In the genomic region with DNA sequence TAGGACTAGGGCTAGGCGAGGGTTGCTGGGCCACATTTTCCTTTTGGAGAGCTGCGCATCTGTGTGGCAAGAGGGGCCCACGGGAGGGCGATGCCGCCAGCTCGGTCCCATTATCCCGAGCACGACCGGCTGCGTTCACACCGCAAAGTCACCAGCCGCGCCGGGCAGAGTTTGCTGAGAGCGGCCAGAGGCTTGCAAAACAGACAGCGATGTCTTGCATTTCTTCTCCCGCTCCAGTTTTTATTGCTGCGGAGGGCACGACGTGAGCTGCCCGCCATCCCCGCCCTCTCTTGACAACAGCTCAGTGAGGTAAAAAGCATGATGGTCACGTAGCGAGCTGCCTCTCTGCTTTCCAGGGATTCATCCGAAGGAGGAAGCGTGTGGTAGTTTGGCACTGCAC, we compare ENCODE assay signal across 22 cellular contexts.
DNase-seq lines count a peak whose midpoint lies in the region; ATAC-seq, FAIRE-seq and TF ChIP-seq lines count a peak whose summit lies in the region.
"Had no signal": no experiment of that assay in that cellular context is flagged by ENCODE, and none has a peak within 500 bp of the region (broad histone marks: within the 10 kb centered on the region; RNA-seq: fewer than 3 reads in every experiment).

No MANE protein-coding gene starts in this region.

- no peaks in the 10 kb centered on the region for H4K20me1 ChIP-seq in H1 (replicated peaks in 1 of 2; ENCODE audit: control insufficient read depth in 1 of 2, insufficient read depth in 2 of 2, low read length in 2 of 2)

- H3K56ac ChIP-seq in H1 (replicated peaks; ENCODE audit: insufficient read length, low read depth, low read length) (no peak overlapping the region), mesendoderm (ENCODE audit: low read length) (peak overlapping the region; percentile 72)

- H2AK5ac ChIP-seq in H1 (ENCODE audit: low read depth, low read length) (no peak overlapping the region), mesendoderm (ENCODE audit: low read length) (no peak overlapping the region)

- TF ChIP-seq POLR2A in H1 (IDR thresholded peaks at IDR 0.05; ENCODE audit: control extremely low read depth in 1 of 2, low read depth in 2 of 2, low read length in 2 of 2) = no peak

- FAIRE-seq in H1 (lab: Jason Lieb, UNC) = no peak
- FAIRE-seq: G401.6, small intestine had no signal

- CTCF ChIA-PET in H1 (lab: Charles Lee; ENCODE audit: partially characterized antibody) = interaction anchor here (0.6 to 1.5 kb wide), 8 partner anchors 10 to 531 kb away, joined by 3 to 4 read pairs (median 3); no protein-coding TSS in a partner anchor

- H3K27me3 ChIP-seq in cardiac muscle cell = peaks cover 86% of the 10 kb centered on the region
- peaks cover 2 to 26% (median 16%) of the 10 kb centered on the region in 4 experiments; a peak in 6 of 7 replicates for H3K27me3 ChIP-seq in H1 (replicated peaks in 1 of 4; ENCODE audit: control insufficient read depth in 3 of 4, extremely low read depth in 1 of 4, insufficient read depth in 3 of 4, low read length in 3 of 4)
- no peaks in the 10 kb centered on the region for H3K27me3 ChIP-seq in mesendoderm (ENCODE audit: insufficient read depth, low read length, poor library complexity)
- H3K27me3 ChIP-seq in colonic mucosa = peaks cover 63% of the 10 kb centered on the region
- H3K27me3 ChIP-seq: ovary, SJSA1 had no signal

- no peak overlapping the region for H3K23ac ChIP-seq in H1 (ENCODE audit: insufficient read length)
- H3K23ac ChIP-seq in mesendoderm (ENCODE audit: low read length) = no peak overlapping the region

- H4K91ac ChIP-seq in H1 (replicated peaks; ENCODE audit: insufficient read length, low read length) = no peak overlapping the region

- no peak overlapping the region for H3K18ac ChIP-seq in H1 (ENCODE audit: extremely low read depth, low read length)
- H3K18ac ChIP-seq in mesendoderm (ENCODE audit: low read length) = no peak overlapping the region

- H3K9ac ChIP-seq in H1 (replicated peaks in 1 of 4; ENCODE audit: extremely low read depth in 1 of 4, low read depth in 3 of 4, low read length in 3 of 4) (no peak overlapping the region), mesendoderm (ENCODE audit: low read length) (peak overlapping the region; percentile 53), colonic mucosa (ENCODE audit: low read depth in 2 of 2, low read length in 2 of 2) (no peak overlapping the region)
- H3K9ac ChIP-seq: KMS-11 had no signal

- H3K9me3 ChIP-seq in cardiac muscle cell (ENCODE audit: low read depth) = no peaks in the 10 kb centered on the region
- H3K9me3 ChIP-seq in H1 (ENCODE audit: insufficient read depth in 2 of 2, low read depth in 1 of 2, low read length in 1 of 2) = no peaks in the 10 kb centered on the region
- H3K9me3 ChIP-seq in colonic mucosa = no peaks in the 10 kb centered on the region
- H3K9me3 ChIP-seq: ovary, SJSA1, transverse colon had no signal

- TF ChIP-seq CTCF in cardiac muscle cell (IDR thresholded peaks at IDR 0.05; ENCODE audit: low read depth, low read length) = no peak
- TF ChIP-seq CTCF in H1 (IDR thresholded peaks at IDR 0.05; ENCODE audit: control extremely low read depth in 1 of 3, insufficient read depth in 1 of 3, low read depth in 1 of 3, low read length in 3 of 3) = no peak
- no peak for TF ChIP-seq CTCF in colonic mucosa (IDR thresholded peaks at IDR 0.05)

- H4K5ac ChIP-seq in H1 (ENCODE audit: insufficient read length, low read depth, low read length) (no peak overlapping the region), mesendoderm (ENCODE audit: low read length) (no peak overlapping the region)

- H2BK120ac ChIP-seq in H1 (replicated peaks; ENCODE audit: low read depth, low read length) (no peak overlapping the region), mesendoderm (ENCODE audit: low read depth, low read length) (no peak overlapping the region)

- POLR2A ChIA-PET in H1 (lab: Charles Lee; ENCODE audit: partially characterized antibody) = interaction anchor here (1.5 to 1.6 kb wide), 2 partner anchors 23 to 193 kb away, joined by 4 to 5 read pairs; no protein-coding TSS in a partner anchor

- no peak overlapping the region for H2BK20ac ChIP-seq in H1 (ENCODE audit: low read length)

- TF ChIP-seq RAD21 in H1 (IDR thresholded peaks at IDR 0.05 in 1 of 2, conservative IDR thresholded peaks at IDR 0.05 in 1 of 2; ENCODE audit: low read depth in 2 of 2, low read length in 2 of 2) = peak; percentile 14 to 45; a peak in 3 of 4 replicates

- H2BK15ac ChIP-seq in H1 (ENCODE audit: low read length) = peak overlapping the region; percentile 10; the same call in 1 of the 2 replicates
- H2BK15ac ChIP-seq in mesendoderm (replicated peaks; ENCODE audit: low read depth) = no peak overlapping the region

- H3K4me1 ChIP-seq in cardiac muscle cell (ENCODE audit: low read depth) (no peaks in the 10 kb centered on the region), H1 (replicated peaks in 1 of 4; ENCODE audit: control insufficient read depth in 3 of 4, insufficient read depth in 4 of 4, low read length in 3 of 4) (peaks cover 9 to 19% (median 16%) of the 10 kb centered on the region in 4 experiments), mesendoderm (ENCODE audit: control insufficient read depth, low read depth, low read length) (peaks cover 5% of the 10 kb centered on the region), colonic mucosa (no peaks in the 10 kb centered on the region)

- no peak for TF ChIP-seq EP300 in H1 (IDR thresholded peaks at IDR 0.05; ENCODE audit: borderline replicate concordance in 1 of 2, low read depth in 2 of 2, low read length in 2 of 2)

- H2BK5ac ChIP-seq in H1 (ENCODE audit: low read depth, low read length) (no peak overlapping the region), mesendoderm (ENCODE audit: low read length) (no peak overlapping the region)

- no peak overlapping the region for H3K4me3 ChIP-seq in cardiac muscle cell
- H3K4me3 ChIP-seq in H1 (ENCODE audit: extremely low read depth in 1 of 4, insufficient read depth in 2 of 4, low read depth in 3 of 4, low read length in 4 of 4) = peak overlapping the region in 2 of 4 experiments; percentile 4 to 78; a peak in 4 of 8 replicates
- no peak overlapping the region for H3K4me3 ChIP-seq in mesendoderm (ENCODE audit: low read length)
- no peak overlapping the region for H3K4me3 ChIP-seq in colonic mucosa
- H3K4me3 ChIP-seq: ovary, SJSA1, transverse colon had no signal

- H4K8ac ChIP-seq in H1 (ENCODE audit: extremely low read depth, insufficient read depth, low read length) (no peak overlapping the region), mesendoderm (ENCODE audit: low read depth, low read length) (no peak overlapping the region)

- H2BK12ac ChIP-seq in H1 (ENCODE audit: low read depth, low read length) = peak overlapping the region; percentile 3; the same call in 1 of the 2 replicates

- no peak overlapping the region for H3K14ac ChIP-seq in H1 (ENCODE audit: insufficient read length)

- H3K4me2 ChIP-seq in H1 (ENCODE audit: insufficient read depth in 1 of 2, low read depth in 2 of 2, low read length in 2 of 2) (peak overlapping the region; percentile 66 to 99), mesendoderm (ENCODE audit: low read length) (peak overlapping the region; percentile 56)
- H3K4me2 ChIP-seq: KMS-11 had no signal

- H3K27ac ChIP-seq in cardiac muscle cell = no peak overlapping the region
- no peak overlapping the region for H3K27ac ChIP-seq in H1 (ENCODE audit: low read depth, low read length)
- H3K27ac ChIP-seq in mesendoderm (ENCODE audit: low read depth, low read length) = no peak overlapping the region
- no peak overlapping the region for H3K27ac ChIP-seq in colonic mucosa
- H3K27ac ChIP-seq: KMS-11, ovary, SJSA1, transverse colon had no signal

- no peaks in the 10 kb centered on the region for H3K36me3 ChIP-seq in cardiac muscle cell
- no peaks in the 10 kb centered on the region for H3K36me3 ChIP-seq in H1 (ENCODE audit: control insufficient read depth in 2 of 4, insufficient read depth in 4 of 4, low read length in 3 of 4)
- H3K36me3 ChIP-seq in mesendoderm (ENCODE audit: control insufficient read depth, insufficient read depth, low read length) = no peaks in the 10 kb centered on the region
- no peaks in the 10 kb centered on the region for H3K36me3 ChIP-seq in colonic mucosa
- H3K36me3 ChIP-seq: ovary, transverse colon had no signal

- intact Hi-C loops in Right ventricle myocardium inferior (cut with DNase I) (no loop called here), colonic mucosa (cut with DNase I) (no loop called here)

- H3K4ac ChIP-seq in H1 (replicated peaks; ENCODE audit: insufficient read length, low read depth, low read length) (no peak overlapping the region), mesendoderm (ENCODE audit: low read depth, low read length) (peak overlapping the region; percentile 9)

- ATAC-seq in Right ventricle myocardium inferior = no peak
- ATAC-seq in GM19452 (IDR thresholded peaks at IDR 0.05; ENCODE audit: unreplicated experiment) = no peak
- ATAC-seq in GM18517 (IDR thresholded peaks at IDR 0.05; ENCODE audit: unreplicated experiment) = no peak
- ATAC-seq: CD8-positive, alpha-beta T cell; stimulated activated memory B cell treated with anti-CD40 and anti-IgM and Interleukin-4, amounts not matched to agents 10 μg/mL and 1 μg/mL and 100 μg/mL, for 72 hours had no signal

- H3K79me1 ChIP-seq in H1 (ENCODE audit: low read depth, low read length) = no peaks in the 10 kb centered on the region
- H3K79me1 ChIP-seq in mesendoderm (ENCODE audit: low read length) = peaks cover 2% of the 10 kb centered on the region

- DNase-seq in cardiac muscle cell (ENCODE audit: low read depth in 1 of 2, low spot score in 1 of 2) (peak; percentile 4 to 30), Right ventricle myocardium inferior (ENCODE audit: missing footprints) (no peak), H1 (ENCODE audit: low read depth in 1 of 2, low spot score in 2 of 2) (peak in 1 of 2 experiments; percentile 62), mesendoderm (peak; percentile 59), colonic mucosa (no peak), kidney tubule cell (ENCODE audit: low spot score) (no peak)
- DNase-seq: activated CD4-positive, alpha-beta T cell treated with anti-CD3 and anti-CD28 coated beads, Interleukin-2, amount 10 ng/mL, durations not matched to agents 7 days and 5 days; activated T-cell treated with anti-CD3 and anti-CD28 coated beads, Interleukin-2, amount 50 U/mL, for 1 hour; CD8-positive, alpha-beta T cell; kidney glomerular epithelial cell; NCI-H1092 treated with DMSO at 0.1 percent for 48 hours; NCI-H2227 treated with DMSO at 0.1 percent for 48 hours; ovary; small intestine; T-helper 9 cell; transverse colon had no signal

- no peak overlapping the region for H2AFZ ChIP-seq in H1 (ENCODE audit: low read length)

- peaks cover 13% of the 10 kb centered on the region for H3K23me2 ChIP-seq in H1 (ENCODE audit: low read depth, low read length)

- WGBS in H1 (ENCODE audit: extremely low coverage in 1 of 2, insufficient coverage in 1 of 2, insufficient read length in 1 of 2, insufficient replicate concordance in 2 of 2, low coverage in 1 of 2, low lambda C conversion rate in 2 of 2, missing lambda C conversion rate in 1 of 2), 2 experiments = 13% methylated on average over 23 of the region's 26 CpGs; no CpG with 5 or more reads in 1 of the 2 experiments
- WGBS in mesendoderm (ENCODE audit: extremely low coverage, insufficient coverage, low lambda C conversion rate) = no CpG with 5 or more reads among the region's 26 CpGs

- H3K79me2 ChIP-seq in H1 (ENCODE audit: control insufficient read depth in 1 of 2, insufficient read depth in 2 of 2, low read length in 2 of 2) (peaks cover 0 to 11% of the 10 kb centered on the region in 2 experiments; a peak in 2 of 4 replicates), mesendoderm (ENCODE audit: control insufficient read depth, insufficient read depth, low read length) (peaks cover 4% of the 10 kb centered on the region)

Comparison
In these comparisons a context has a peak if more than half of its experiments do, and no peak if none do; other contexts are left out.
1. DNase-seq: peak in cardiac muscle cell (2 of 2) and mesendoderm (single experiment); none in Right ventricle myocardium inferior (single experiment), colonic mucosa (single experiment) and kidney tubule cell (single experiment).